ENCODE assay signal across 8 cellular contexts in genomic region chr12:56987551-56988053, GRCh38.
DNase-seq lines count a peak whose midpoint lies in the region; ATAC-seq, FAIRE-seq and TF ChIP-seq lines count a peak whose summit lies in the region.

No MANE protein-coding gene starts in this region.

- peak; percentile 94 for TF ChIP-seq CTCF in D721Med (IDR thresholded peaks at IDR 0.05; ENCODE audit: insufficient read depth, missing control alignments)

- DNase-seq in D721Med (ENCODE audit: insufficient read length, low spot score) (peak; percentile 49), NCI-H446 treated with DMSO at 0.1 percent for 48 hours (lab: John Stamatoyannopoulos, UW) (peak; percentile 49), kidney tubule cell (ENCODE audit: low spot score) (peak; percentile 72)
- DNase-seq in activated CD4-positive, alpha-beta T cell treated with anti-CD3 and anti-CD28 coated beads for 1 hour: peak; percentile 65
- peak; percentile 59 for DNase-seq in central memory CD4-positive, alpha-beta T cell
- peak; percentile 67 to 71 for DNase-seq in stimulated activated CD4-positive, alpha-beta T cell treated with anti-CD3 and anti-CD28 coated beads, Interleukin-1b, Interleukin-23, amount 100 ng/mL, for 4 hours (ENCODE audit: low read depth in 2 of 2)

- FAIRE-seq in D721Med (lab: Jason Lieb, UNC): no peak

- ATAC-seq in HG02798 (IDR thresholded peaks at IDR 0.05; ENCODE audit: poor library complexity, unreplicated experiment) (peak; percentile 61), HG02571 (IDR thresholded peaks at IDR 0.05; ENCODE audit: unreplicated experiment) (no peak)
